ENCODE assay signal across 11 cellular contexts in genomic region chr11:12723410-12724297, GRCh38. TPM values are rescaled to one million over a fixed set of nuclear protein-coding genes. Genes with fewer than 3 reads are reported as not detected.
DNase-seq lines count a peak whose midpoint lies in the region; ATAC-seq, FAIRE-seq and TF ChIP-seq lines count a peak whose summit lies in the region.
"Had no signal": no experiment of that assay in that cellular context is flagged by ENCODE, and none has a peak within 500 bp of the region (broad histone marks: within the 10 kb centered on the region; RNA-seq: fewer than 3 reads in every experiment).

No MANE protein-coding gene starts in this region.

- H3K4me3 Mint-ChIP-seq in progenitor cell of endocrine pancreas (ENCODE audit: low read depth): peak overlapping the region; percentile 58
- H3K4me3 Mint-ChIP-seq: dendritic cell treated with granulocyte-macrophage colony-stimulating factor and Interleukin-4, amounts not matched to agents 40 ng/mL and 50 ng/mL, for 4 days had no signal

- no peaks in the 10 kb centered on the region for H3K9me2 ChIP-seq in PC-3 (replicated peaks; ENCODE audit: low read length)

- CTCF ChIA-PET in PC-3 (lab: Charles Lee): no interaction called here

- DNase-seq in ELR (ENCODE audit: low read depth): peak; percentile 60
- peak; percentile 96 for DNase-seq in PC-3
- DNase-seq in esophagus squamous epithelium (lab: John Stamatoyannopoulos, UW): no peak
- no peak for DNase-seq in progenitor cell of endocrine pancreas (ENCODE audit: low spot score, unreplicated experiment)
- no peak for DNase-seq in HTR-8/SVneo (ENCODE audit: insufficient read length, low spot score)
- DNase-seq in stimulated activated CD4-positive, alpha-beta T cell treated with anti-CD3 and anti-CD28 coated beads, Interleukin-4, amount 100 ng/mL, for 1 hour: no peak
- DNase-seq: MM.1S, posterior cingulate gyrus had no signal

- H3K4me2 ChIP-seq in PC-3 (ENCODE audit: low read length): peak overlapping the region; percentile 92

- no peaks in the 10 kb centered on the region for H3K9me3 Mint-ChIP-seq in progenitor cell of endocrine pancreas (ENCODE audit: low read depth)
- H3K9me3 Mint-ChIP-seq: dendritic cell treated with granulocyte-macrophage colony-stimulating factor and Interleukin-4, amounts not matched to agents 40 ng/mL and 50 ng/mL, for 4 days had no signal

- no TSS peak for BruUV-seq in PC-3 (replicated peaks; lab: Mats Ljungman, UMichigan)

- H3K36me3 ChIP-seq in PC-3 (ENCODE audit: low read depth, low read length): 0 out of 2 replicates have a peak, but pooled peaks cover 2% of the 10 kb centered on the region
- H3K36me3 ChIP-seq in esophagus squamous epithelium: no peaks in the 10 kb centered on the region

- TF ChIP-seq CTCF in PC-3 (conservative IDR thresholded peaks at IDR 0.05; ENCODE audit: low read depth, low read length): no peak
- no peak for TF ChIP-seq CTCF in esophagus squamous epithelium (IDR thresholded peaks at IDR 0.05)
- no peak for TF ChIP-seq CTCF in progenitor cell of endocrine pancreas (IDR thresholded peaks at IDR 0.05; ENCODE audit: unreplicated experiment)

- no peaks in the 10 kb centered on the region for H3K27me3 Mint-ChIP-seq in progenitor cell of endocrine pancreas

- H3K4me1 ChIP-seq in PC-3 (ENCODE audit: insufficient read depth, low read length): peaks cover 82% of the 10 kb centered on the region
- H3K4me1 ChIP-seq in esophagus squamous epithelium: peaks cover 27 to 93% (median 34%) of the 10 kb centered on the region in 3 donors

- H3K4me3 ChIP-seq in PC-3 (ENCODE audit: low read length) (peak overlapping the region; percentile 62), esophagus squamous epithelium (peak overlapping the region in 2 of 4 donors; percentile 8 to 29)

- WGBS in esophagus squamous epithelium, 2 donors: 32 to 39% methylated on average over 13 to 14 of the region's 14 CpGs

- no peak for TF ChIP-seq POLR2A in esophagus squamous epithelium (IDR thresholded peaks at IDR 0.05)

- H2AFZ ChIP-seq in PC-3 (ENCODE audit: low read length): 0 out of 2 replicates have a peak overlapping the region, but pooled peaks have one; percentile 44

- H3K36me3 Mint-ChIP-seq in progenitor cell of endocrine pancreas (ENCODE audit: insufficient read depth): peaks cover 4% of the 10 kb centered on the region

- H3K27me3 ChIP-seq in PC-3 (ENCODE audit: low read length) (no peaks in the 10 kb centered on the region), esophagus squamous epithelium (no peaks in the 10 kb centered on the region)

- H3K27ac ChIP-seq in PC-3 (ENCODE audit: low read length) (peak overlapping the region; percentile 99), esophagus squamous epithelium (peak overlapping the region; percentile 80 to 92 (median 88))

- H4K20me1 ChIP-seq in PC-3 (ENCODE audit: low read length): no peaks in the 10 kb centered on the region

- peaks cover 12% of the 10 kb centered on the region for H3F3A ChIP-seq in PC-3 (ENCODE audit: low read length, unreplicated experiment)

- peak overlapping the region; percentile 99 for H3K27ac Mint-ChIP-seq in progenitor cell of endocrine pancreas
- H3K27ac Mint-ChIP-seq: dendritic cell treated with granulocyte-macrophage colony-stimulating factor and Interleukin-4, amounts not matched to agents 40 ng/mL and 50 ng/mL, for 4 days had no signal

- POLR2A ChIA-PET in PC-3 (lab: Charles Lee; ENCODE audit: unreplicated experiment): interaction anchor here (0.6 kb wide), 5 partner anchors 30 to 235 kb away, joined by 3 to 13 read pairs (median 5); no protein-coding TSS in a partner anchor

- H3K9me3 ChIP-seq in PC-3 (ENCODE audit: low read length): no peaks in the 10 kb centered on the region
- H3K9me3 ChIP-seq in esophagus squamous epithelium: no peaks in the 10 kb centered on the region

- no peak for FAIRE-seq in HTR-8/SVneo (lab: Jason Lieb, UNC)

- H3K4me1 Mint-ChIP-seq in progenitor cell of endocrine pancreas (ENCODE audit: low read depth): peaks cover 71% of the 10 kb centered on the region

- ATAC-seq in PC-3 (peak; percentile 69), GM21360 (IDR thresholded peaks at IDR 0.05; ENCODE audit: unreplicated experiment) (no peak), GM18858 (IDR thresholded peaks at IDR 0.05; ENCODE audit: unreplicated experiment) (no peak)

- intact Hi-C loops in PC-3 (cut with micrococcal nuclease): loop anchor here (1.0 to 2.0 kb wide), 4 partner anchors 30 to 79 kb away; no protein-coding TSS in a partner anchor
- intact Hi-C loops in esophagus squamous epithelium (cut with DNase I): no loop called here

- H3K9ac ChIP-seq in PC-3 (ENCODE audit: low read length): peak overlapping the region; percentile 74

- H3K79me2 ChIP-seq in PC-3 (ENCODE audit: low read length): peaks cover 86% of the 10 kb centered on the region

RNA-seq across cellular contexts. Expression of gene TEAD1, which starts 49.4 kb away (rescaled TPM):
- total RNA-seq in PC-3 (2014; rRNA removed) (70.2 and 148 TPM in 2 replicates), esophagus squamous epithelium (10 to 100 TPM; 33.3 to 75.2 (median 49.8) TPM), progenitor cell of endocrine pancreas (92.4 and 95.8 TPM in 2 replicates)

Comparison
In these comparisons a context has a peak if more than half of its experiments do, and no peak if none do; other contexts are left out.
1. DNase-seq: peak in ELR (single experiment) and PC-3 (single experiment); none in esophagus squamous epithelium (single experiment), progenitor cell of endocrine pancreas (single experiment), HTR-8/SVneo (single experiment) and stimulated activated CD4-positive, alpha-beta T cell treated with anti-CD3 and anti-CD28 coated beads, Interleukin-4, amount 100 ng/mL, for 1 hour (single experiment).